ENCODE assay signal across 3 cellular contexts in the genomic region with DNA sequence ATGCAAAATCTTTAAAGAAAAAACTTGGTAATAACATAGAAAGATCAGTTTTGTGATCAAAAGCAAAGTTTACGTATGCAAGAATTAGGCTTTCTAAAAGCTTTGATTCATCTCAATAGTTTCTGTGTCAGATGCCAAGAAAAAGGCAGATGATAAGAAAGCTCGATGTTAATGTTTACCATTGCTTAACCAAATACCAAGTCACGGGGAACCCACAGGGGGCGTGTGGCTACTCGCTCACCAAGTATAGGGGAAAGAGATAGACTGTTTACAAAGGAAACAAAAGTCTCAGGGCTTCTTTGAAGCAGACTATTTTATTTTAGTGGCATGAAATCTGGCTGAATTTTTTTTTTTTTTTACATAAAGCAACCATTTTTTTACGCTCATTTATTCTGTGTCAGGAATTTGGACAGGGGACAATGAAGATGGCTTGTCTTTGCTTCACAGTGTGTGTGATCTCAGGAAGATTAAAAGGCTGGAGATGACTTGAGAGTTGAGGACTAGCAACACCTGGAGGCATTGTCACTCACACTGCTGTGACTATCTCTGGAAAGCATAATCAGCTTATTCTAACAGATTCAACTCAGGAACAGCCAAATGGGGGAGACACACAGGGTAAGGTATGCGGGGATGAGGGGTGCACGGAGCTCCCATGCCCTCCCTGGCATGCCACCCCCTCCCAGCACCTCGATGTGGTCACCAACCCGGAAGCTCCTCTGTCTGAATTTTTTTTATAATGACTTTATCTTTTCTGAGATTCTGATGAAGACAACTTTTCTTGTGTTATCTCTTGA.
TF ChIP-seq lines count a peak whose summit lies in the region.

No MANE protein-coding gene starts in this region.

TF ChIP-seq in A549, 52 proteins besides CTCF, POLR2A, EP300 and RAD21 (continued from another document):
- TF ChIP-seq, protein P1, sequence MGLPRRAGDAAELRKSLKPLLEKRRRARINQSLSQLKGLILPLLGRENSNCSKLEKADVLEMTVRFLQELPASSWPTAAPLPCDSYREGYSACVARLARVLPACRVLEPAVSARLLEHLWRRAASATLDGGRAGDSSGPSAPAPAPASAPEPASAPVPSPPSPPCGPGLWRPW (IDR thresholded peaks at IDR 0.05), result no peak
- TF ChIP-seq, protein P2, sequence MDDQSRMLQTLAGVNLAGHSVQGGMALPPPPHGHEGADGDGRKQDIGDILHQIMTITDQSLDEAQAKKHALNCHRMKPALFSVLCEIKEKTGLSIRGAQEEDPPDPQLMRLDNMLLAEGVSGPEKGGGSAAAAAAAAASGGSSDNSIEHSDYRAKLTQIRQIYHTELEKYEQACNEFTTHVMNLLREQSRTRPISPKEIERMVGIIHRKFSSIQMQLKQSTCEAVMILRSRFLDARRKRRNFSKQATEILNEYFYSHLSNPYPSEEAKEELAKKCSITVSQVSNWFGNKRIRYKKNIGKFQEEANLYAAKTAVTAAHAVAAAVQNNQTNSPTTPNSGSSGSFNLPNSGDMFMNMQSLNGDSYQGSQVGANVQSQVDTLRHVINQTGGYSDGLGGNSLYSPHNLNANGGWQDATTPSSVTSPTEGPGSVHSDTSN (IDR thresholded peaks at IDR 0.05), result no peak
- peak in 1 of 2 experiments; percentile 5; a peak in 1 of 4 replicates for TF ChIP-seq CEBPB (IDR thresholded peaks at IDR 0.05)

TF ChIP-seq in HEK293T, 16 proteins besides CTCF, POLR2A, EP300 and RAD21 (continued from another document):
- TF ChIP-seq, protein P3, sequence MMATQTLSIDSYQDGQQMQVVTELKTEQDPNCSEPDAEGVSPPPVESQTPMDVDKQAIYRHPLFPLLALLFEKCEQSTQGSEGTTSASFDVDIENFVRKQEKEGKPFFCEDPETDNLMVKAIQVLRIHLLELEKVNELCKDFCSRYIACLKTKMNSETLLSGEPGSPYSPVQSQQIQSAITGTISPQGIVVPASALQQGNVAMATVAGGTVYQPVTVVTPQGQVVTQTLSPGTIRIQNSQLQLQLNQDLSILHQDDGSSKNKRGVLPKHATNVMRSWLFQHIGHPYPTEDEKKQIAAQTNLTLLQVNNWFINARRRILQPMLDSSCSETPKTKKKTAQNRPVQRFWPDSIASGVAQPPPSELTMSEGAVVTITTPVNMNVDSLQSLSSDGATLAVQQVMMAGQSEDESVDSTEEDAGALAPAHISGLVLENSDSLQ (IDR thresholded peaks at IDR 0.05), result no peak
- TF ChIP-seq SUZ12 (IDR thresholded peaks at IDR 0.05) (no peak), ZNF384 (IDR thresholded peaks at IDR 0.05) (no peak), L3MBTL2 (conservative IDR thresholded peaks at IDR 0.05) (no peak), LEF1 (IDR thresholded peaks at IDR 0.05; ENCODE audit: borderline replicate concordance) (no peak), SP1 (IDR thresholded peaks at IDR 0.05) (no peak), HDGF (IDR thresholded peaks at IDR 0.05; ENCODE audit: borderline replicate concordance) (no peak), ARNT (IDR thresholded peaks at IDR 0.05) (no peak), FOXM1 (IDR thresholded peaks at IDR 0.05; ENCODE audit: borderline replicate concordance) (no peak), CTBP1 (IDR thresholded peaks at IDR 0.05; ENCODE audit: borderline replicate concordance) (no peak), NFRKB (IDR thresholded peaks at IDR 0.05) (no peak), TARDBP (IDR thresholded peaks at IDR 0.05) (no peak)

TF ChIP-seq in SK-N-SH, 30 proteins besides CTCF, POLR2A, EP300 and RAD21 (continued from another document):
- TF ChIP-seq, protein P4, sequence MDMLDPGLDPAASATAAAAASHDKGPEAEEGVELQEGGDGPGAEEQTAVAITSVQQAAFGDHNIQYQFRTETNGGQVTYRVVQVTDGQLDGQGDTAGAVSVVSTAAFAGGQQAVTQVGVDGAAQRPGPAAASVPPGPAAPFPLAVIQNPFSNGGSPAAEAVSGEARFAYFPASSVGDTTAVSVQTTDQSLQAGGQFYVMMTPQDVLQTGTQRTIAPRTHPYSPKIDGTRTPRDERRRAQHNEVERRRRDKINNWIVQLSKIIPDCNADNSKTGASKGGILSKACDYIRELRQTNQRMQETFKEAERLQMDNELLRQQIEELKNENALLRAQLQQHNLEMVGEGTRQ (IDR thresholded peaks at IDR 0.05; ENCODE audit: borderline replicate concordance, low read depth, low read length), result no peak
- TF ChIP-seq NRF1 (IDR thresholded peaks at IDR 0.05; ENCODE audit: low read depth, low read length) (no peak), SMC3 (IDR thresholded peaks at IDR 0.05; ENCODE audit: low read depth, low read length) (no peak), ELF1 (IDR thresholded peaks at IDR 0.05) (no peak), SIN3A (IDR thresholded peaks at IDR 0.05; ENCODE audit: borderline replicate concordance, low read depth, low read length) (no peak), MEF2A (IDR thresholded peaks at IDR 0.05; ENCODE audit: borderline replicate concordance, low read depth) (no peak), POLR2AphosphoS5 (IDR thresholded peaks at IDR 0.05; ENCODE audit: low read depth, low read length) (no peak), RCOR1 (IDR thresholded peaks at IDR 0.05; ENCODE audit: low read length) (no peak), FOXJ3 (CRISPR knock-in tag; IDR thresholded peaks at IDR 0.05) (no peak), TEAD4 (IDR thresholded peaks at IDR 0.05; ENCODE audit: borderline replicate concordance, insufficient read depth) (no peak), FOXM1 (IDR thresholded peaks at IDR 0.05; ENCODE audit: low read depth) (no peak), GABPA (IDR thresholded peaks at IDR 0.05; ENCODE audit: low read depth) (no peak)
- TF ChIP-seq, protein P5, sequence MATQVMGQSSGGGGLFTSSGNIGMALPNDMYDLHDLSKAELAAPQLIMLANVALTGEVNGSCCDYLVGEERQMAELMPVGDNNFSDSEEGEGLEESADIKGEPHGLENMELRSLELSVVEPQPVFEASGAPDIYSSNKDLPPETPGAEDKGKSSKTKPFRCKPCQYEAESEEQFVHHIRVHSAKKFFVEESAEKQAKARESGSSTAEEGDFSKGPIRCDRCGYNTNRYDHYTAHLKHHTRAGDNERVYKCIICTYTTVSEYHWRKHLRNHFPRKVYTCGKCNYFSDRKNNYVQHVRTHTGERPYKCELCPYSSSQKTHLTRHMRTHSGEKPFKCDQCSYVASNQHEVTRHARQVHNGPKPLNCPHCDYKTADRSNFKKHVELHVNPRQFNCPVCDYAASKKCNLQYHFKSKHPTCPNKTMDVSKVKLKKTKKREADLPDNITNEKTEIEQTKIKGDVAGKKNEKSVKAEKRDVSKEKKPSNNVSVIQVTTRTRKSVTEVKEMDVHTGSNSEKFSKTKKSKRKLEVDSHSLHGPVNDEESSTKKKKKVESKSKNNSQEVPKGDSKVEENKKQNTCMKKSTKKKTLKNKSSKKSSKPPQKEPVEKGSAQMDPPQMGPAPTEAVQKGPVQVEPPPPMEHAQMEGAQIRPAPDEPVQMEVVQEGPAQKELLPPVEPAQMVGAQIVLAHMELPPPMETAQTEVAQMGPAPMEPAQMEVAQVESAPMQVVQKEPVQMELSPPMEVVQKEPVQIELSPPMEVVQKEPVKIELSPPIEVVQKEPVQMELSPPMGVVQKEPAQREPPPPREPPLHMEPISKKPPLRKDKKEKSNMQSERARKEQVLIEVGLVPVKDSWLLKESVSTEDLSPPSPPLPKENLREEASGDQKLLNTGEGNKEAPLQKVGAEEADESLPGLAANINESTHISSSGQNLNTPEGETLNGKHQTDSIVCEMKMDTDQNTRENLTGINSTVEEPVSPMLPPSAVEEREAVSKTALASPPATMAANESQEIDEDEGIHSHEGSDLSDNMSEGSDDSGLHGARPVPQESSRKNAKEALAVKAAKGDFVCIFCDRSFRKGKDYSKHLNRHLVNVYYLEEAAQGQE (IDR thresholded peaks at IDR 0.05; ENCODE audit: low read depth, low read length), result no peak
- TF ChIP-seq, protein P6, sequence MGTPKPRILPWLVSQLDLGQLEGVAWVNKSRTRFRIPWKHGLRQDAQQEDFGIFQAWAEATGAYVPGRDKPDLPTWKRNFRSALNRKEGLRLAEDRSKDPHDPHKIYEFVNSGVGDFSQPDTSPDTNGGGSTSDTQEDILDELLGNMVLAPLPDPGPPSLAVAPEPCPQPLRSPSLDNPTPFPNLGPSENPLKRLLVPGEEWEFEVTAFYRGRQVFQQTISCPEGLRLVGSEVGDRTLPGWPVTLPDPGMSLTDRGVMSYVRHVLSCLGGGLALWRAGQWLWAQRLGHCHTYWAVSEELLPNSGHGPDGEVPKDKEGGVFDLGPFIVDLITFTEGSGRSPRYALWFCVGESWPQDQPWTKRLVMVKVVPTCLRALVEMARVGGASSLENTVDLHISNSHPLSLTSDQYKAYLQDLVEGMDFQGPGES (IDR thresholded peaks at IDR 0.05; ENCODE audit: low read depth, low read length), result no peak
- TF ChIP-seq, protein P7, sequence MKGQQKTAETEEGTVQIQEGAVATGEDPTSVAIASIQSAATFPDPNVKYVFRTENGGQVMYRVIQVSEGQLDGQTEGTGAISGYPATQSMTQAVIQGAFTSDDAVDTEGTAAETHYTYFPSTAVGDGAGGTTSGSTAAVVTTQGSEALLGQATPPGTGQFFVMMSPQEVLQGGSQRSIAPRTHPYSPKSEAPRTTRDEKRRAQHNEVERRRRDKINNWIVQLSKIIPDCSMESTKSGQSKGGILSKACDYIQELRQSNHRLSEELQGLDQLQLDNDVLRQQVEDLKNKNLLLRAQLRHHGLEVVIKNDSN (IDR thresholded peaks at IDR 0.05; ENCODE audit: borderline replicate concordance, low read depth), result no peak
TF ChIP-seq in SK-N-SH: peak in this region for 0.
